In genomic region chr5:112857866-112858265, GRCh38 we compare ENCODE assay signal across 31 cellular contexts.
"Had no signal": no experiment of that assay in that cellular context is flagged by ENCODE, and none has a peak within 500 bp of the region (broad histone marks: within the 10 kb centered on the region; RNA-seq: fewer than 3 reads in every experiment).

No MANE protein-coding gene starts in this region.

- H3K4me3 Mint-ChIP-seq: activated CD4-positive, alpha-beta T cell treated with anti-CD3 and anti-CD28 coated beads for 36 hours; activated CD4-positive, alpha-beta T cell treated with anti-CD3 and anti-CD28 coated beads, Interleukin-2, amount 10 ng/mL, durations not matched to agents 7 days and 5 days; activated CD8-positive, alpha-beta memory T cell treated with anti-CD3 and anti-CD28 coated beads, Interleukin-2, amount 10 ng/mL, durations not matched to agents 7 days and 5 days; activated naive CD4-positive, alpha-beta T cell treated with anti-CD3 and anti-CD28 coated beads, Interleukin-2, amount 50 U/mL, for 24 hours; activated naive CD8-positive, alpha-beta T cell treated with anti-CD3 and anti-CD28 coated beads, Interleukin-2, amount 10 ng/mL, durations not matched to agents 7 days and 5 days; T-helper 1 cell treated with Interleukin-12 subunit alpha and Interleukin-12 subunit beta and Interleukin-4 antibody, amounts not matched to agents 30 μg/mL and 1 μg/mL, for 36 hours; T-helper 2 cell treated with Interferon-gamma antibody and Interleukin-4, amounts not matched to agents 5 μg/mL and 100 μg/mL, for 36 hours had no signal

- H3K9me2 ChIP-seq: SK-N-SH had no signal

- H3K4me3 ChIP-seq: adrenal gland, Peyer's patch, SJSA1 had no signal

- H3K27me3 ChIP-seq: adrenal gland, Peyer's patch, SJSA1 had no signal

- H3K27ac Mint-ChIP-seq: activated CD4-positive, alpha-beta T cell treated with anti-CD3 and anti-CD28 coated beads for 36 hours; activated CD4-positive, alpha-beta T cell treated with anti-CD3 and anti-CD28 coated beads, Interleukin-2, amount 10 ng/mL, durations not matched to agents 7 days and 5 days; activated CD8-positive, alpha-beta memory T cell treated with anti-CD3 and anti-CD28 coated beads, Interleukin-2, amount 10 ng/mL, durations not matched to agents 7 days and 5 days; activated naive CD4-positive, alpha-beta T cell treated with anti-CD3 and anti-CD28 coated beads, Interleukin-2, amount 50 U/mL, for 24 hours; activated naive CD8-positive, alpha-beta T cell treated with anti-CD3 and anti-CD28 coated beads, Interleukin-2, amount 10 ng/mL, durations not matched to agents 7 days and 5 days; activated T-helper 2 cell treated with anti-CD3 and anti-CD28 coated beads, Interferon-gamma antibody, Interleukin-2, Interleukin-4, amounts not matched to agents 10 μg/mL and 5 μg/mL and 100 μg/mL, durations not matched to agents 14 hours and 24 hours and 36 hours; brain; T-helper 1 cell treated with Interleukin-12 subunit alpha and Interleukin-12 subunit beta and Interleukin-4 antibody, amounts not matched to agents 30 μg/mL and 1 μg/mL, for 36 hours; T-helper 2 cell treated with Interferon-gamma antibody and Interleukin-4, amounts not matched to agents 5 μg/mL and 100 μg/mL, for 36 hours had no signal

- ATAC-seq: activated CD4-positive, alpha-beta T cell treated with anti-CD3 and anti-CD28 coated beads for 36 hours; activated CD4-positive, CD25-positive, alpha-beta regulatory T cell treated with anti-CD3 and anti-CD28 coated beads, Interleukin-2, amount 50 U/mL, for 24 hours; activated CD8-positive, alpha-beta memory T cell treated with anti-CD3 and anti-CD28 coated beads, Interleukin-2, amount 10 ng/mL, durations not matched to agents 7 days and 5 days had no signal

- H3K36me3 ChIP-seq: adrenal gland, Peyer's patch had no signal

- H3K4me2 ChIP-seq: SK-N-SH had no signal

- H3K9ac ChIP-seq: SK-N-SH had no signal

- H3K27ac ChIP-seq: adrenal gland, Peyer's patch, SJSA1 had no signal

- DNase-seq: activated CD4-positive, alpha-beta T cell treated with anti-CD3 and anti-CD28 coated beads for 36 hours; activated CD4-positive, alpha-beta T cell treated with anti-CD3 and anti-CD28 coated beads, Interleukin-2, amount 10 ng/mL, durations not matched to agents 7 days and 5 days; activated CD4-positive, alpha-beta T cell treated with anti-CD3 and anti-CD28 coated beads, Interleukin-2, amount 50 U/mL, for 48 hours; activated CD8-positive, alpha-beta memory T cell treated with anti-CD3 and anti-CD28 coated beads for 24 hours; activated CD8-positive, alpha-beta memory T cell treated with anti-CD3 and anti-CD28 coated beads, Interleukin-2, amount 10 ng/mL, durations not matched to agents 7 days and 5 days; activated CD8-positive, alpha-beta memory T cell treated with anti-CD3 and anti-CD28 coated beads, Interleukin-2, amount 50 U/mL, for 48 hours; activated gamma-delta T cell; activated naive CD4-positive, alpha-beta T cell treated with Interleukin-2 at 50 U/mL for 16 hours; activated naive CD8-positive, alpha-beta T cell treated with anti-CD3 and anti-CD28 coated beads, Interleukin-2, amount 10 ng/mL, durations not matched to agents 7 days and 5 days; activated T-cell treated with anti-CD3 and anti-CD28 coated beads, Interleukin-2, amount 50 U/mL, for 1 hour; adrenal gland; anterior cingulate cortex; central memory CD4-positive, alpha-beta T cell; Karpas-422; NCI-H1092; NCI-H1436 treated with DMSO at 0.1 percent for 48 hours; NCI-H1694 treated with DMSO at 0.1 percent for 48 hours; NCI-H2029; NCI-H345; NCI-H524 treated with DMSO at 0.1 percent for 48 hours; Peyer's patch; RPMI8226; SHP77 treated with DMSO at 0.1 percent for 48 hours; SK-N-SH had no signal

- H3K9me3 ChIP-seq: adrenal gland, Peyer's patch, SK-N-SH had no signal
